ENCODE assay signal across 8 cellular contexts in the genomic region with DNA sequence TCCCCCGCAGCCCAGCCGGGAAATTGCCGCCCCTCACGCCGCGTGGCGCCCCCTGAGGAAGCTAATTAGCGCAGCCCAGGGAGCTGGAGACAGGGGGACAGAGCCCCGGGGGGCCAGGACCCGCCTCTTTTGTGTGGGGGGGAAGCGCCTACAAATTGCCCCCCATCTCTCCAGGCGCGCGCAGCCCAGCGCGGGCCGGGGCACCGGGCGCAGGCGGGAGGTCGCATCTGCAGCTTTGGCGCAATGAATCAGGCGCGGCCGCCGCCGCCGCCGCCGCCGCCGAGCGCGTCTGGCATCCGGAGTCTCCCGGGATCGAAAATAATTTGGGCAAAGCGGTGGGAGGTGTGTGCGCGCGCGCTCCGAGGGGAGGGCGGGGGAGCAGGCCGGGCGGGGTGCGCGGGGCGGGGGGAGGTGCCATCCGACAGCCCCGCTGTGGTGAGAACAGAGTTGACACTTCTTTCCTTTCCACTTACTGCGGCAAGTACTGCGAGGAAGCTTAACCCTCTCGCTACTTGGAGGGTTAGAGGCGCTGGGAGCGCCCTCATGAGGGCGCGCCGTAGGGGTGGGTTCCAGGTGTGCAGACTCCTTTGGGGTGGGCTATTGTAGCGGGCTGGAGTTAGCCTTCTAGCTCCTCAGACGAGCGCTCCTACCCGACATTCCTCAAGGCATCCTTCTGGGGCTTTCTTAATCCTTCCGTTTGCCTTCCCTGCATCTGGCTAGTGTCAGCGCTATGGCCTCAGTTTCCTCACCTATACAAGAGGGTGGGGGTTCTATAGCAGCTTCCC.
DNase-seq lines count a peak whose midpoint lies in the region; ATAC-seq and TF ChIP-seq lines count a peak whose summit lies in the region.

No MANE protein-coding gene starts in this region.

- TF ChIP-seq CTCF in BE2C (IDR thresholded peaks at IDR 0.05; ENCODE audit: low read depth, low read length) (peak; percentile 39), epithelial cell of proximal tubule (conservative IDR thresholded peaks at IDR 0.05; ENCODE audit: low read depth, low read length) (peak; percentile 39)

- H3K27me3 ChIP-seq in BE2C (no peaks in the 10 kb centered on the region), muscle layer of duodenum (ENCODE audit: low read depth, low read length) (peaks cover 6% of the 10 kb centered on the region)

- no peaks in the 10 kb centered on the region; the same call in 1 of the 2 replicates for H3K9me3 ChIP-seq in BE2C
- H3K9me3 ChIP-seq in muscle layer of duodenum (ENCODE audit: control insufficient read depth in 1 of 2, low read length in 2 of 2) = no peaks in the 10 kb centered on the region

- DNase-seq in BE2C = peak; percentile 70
- peak; percentile 43 for DNase-seq in NCI-H510A (lab: John Stamatoyannopoulos, UW)
- DNase-seq in activated CD8-positive, alpha-beta memory T cell treated with anti-CD3 and anti-CD28 coated beads, Interleukin-2, amount 50 U/mL, for 48 hours = peak; percentile 76
- DNase-seq in epithelial cell of proximal tubule (ENCODE audit: low read depth) = no peak
- peak in 1 of 2 donors; percentile 58 for DNase-seq in stimulated activated naive CD8-positive, alpha-beta T cell treated with anti-CD3 and anti-CD28 coated beads, Interleukin-15, amount 100 ng/mL, for 72 hours

- H3K27ac ChIP-seq in muscle layer of duodenum (ENCODE audit: low read length) = peak overlapping the region; percentile 45

- no peaks in the 10 kb centered on the region for H3K36me3 ChIP-seq in BE2C
- H3K36me3 ChIP-seq in muscle layer of duodenum (ENCODE audit: control insufficient read depth in 1 of 2, insufficient read depth in 2 of 2, low read length in 2 of 2) = no peaks in the 10 kb centered on the region

- H3K9me3 Mint-ChIP-seq in stimulated activated naive CD8-positive, alpha-beta T cell treated with anti-CD3 and anti-CD28 coated beads, Interleukin-15, amount 100 ng/mL, for 72 hours = no peaks in the 10 kb centered on the region

- H3K4me3 Mint-ChIP-seq in stimulated activated naive CD8-positive, alpha-beta T cell treated with anti-CD3 and anti-CD28 coated beads, Interleukin-15, amount 100 ng/mL, for 72 hours = peak overlapping the region; percentile 64 to 74

- H3K4me1 Mint-ChIP-seq in stimulated activated naive CD8-positive, alpha-beta T cell treated with anti-CD3 and anti-CD28 coated beads, Interleukin-15, amount 100 ng/mL, for 72 hours = peaks cover 51% of the 10 kb centered on the region

- ATAC-seq in GM21737 (IDR thresholded peaks at IDR 0.05; ENCODE audit: unreplicated experiment) (peak; percentile 42), HG03095 (IDR thresholded peaks at IDR 0.05; ENCODE audit: unreplicated experiment) (no peak)
- peak; percentile 79 for ATAC-seq in stimulated activated naive CD8-positive, alpha-beta T cell treated with anti-CD3 and anti-CD28 coated beads, Interleukin-15, amount 100 ng/mL, for 72 hours

- H3K4me1 ChIP-seq in BE2C (peaks cover 24% of the 10 kb centered on the region), muscle layer of duodenum (ENCODE audit: control insufficient read depth in 1 of 2, insufficient read depth in 2 of 2, low read length in 2 of 2) (peaks cover 0 to 37% of the 10 kb centered on the region in 2 donors)

- H3K27ac Mint-ChIP-seq in stimulated activated naive CD8-positive, alpha-beta T cell treated with anti-CD3 and anti-CD28 coated beads, Interleukin-15, amount 100 ng/mL, for 72 hours = peak overlapping the region in 1 of 2 donors; percentile 25

- no peaks in the 10 kb centered on the region for H3K27me3 Mint-ChIP-seq in stimulated activated naive CD8-positive, alpha-beta T cell treated with anti-CD3 and anti-CD28 coated beads, Interleukin-15, amount 100 ng/mL, for 72 hours

- H3K4me3 ChIP-seq in BE2C (ENCODE audit: low read depth, low read length) (peak overlapping the region; percentile 61), epithelial cell of proximal tubule (ENCODE audit: low read depth, low read length) (peak overlapping the region; percentile 59), muscle layer of duodenum (ENCODE audit: low read depth in 1 of 2, low read length in 2 of 2) (peak overlapping the region; percentile 52 to 70)
